2 cellular contexts compared by ENCODE assay signal in the genomic region with DNA sequence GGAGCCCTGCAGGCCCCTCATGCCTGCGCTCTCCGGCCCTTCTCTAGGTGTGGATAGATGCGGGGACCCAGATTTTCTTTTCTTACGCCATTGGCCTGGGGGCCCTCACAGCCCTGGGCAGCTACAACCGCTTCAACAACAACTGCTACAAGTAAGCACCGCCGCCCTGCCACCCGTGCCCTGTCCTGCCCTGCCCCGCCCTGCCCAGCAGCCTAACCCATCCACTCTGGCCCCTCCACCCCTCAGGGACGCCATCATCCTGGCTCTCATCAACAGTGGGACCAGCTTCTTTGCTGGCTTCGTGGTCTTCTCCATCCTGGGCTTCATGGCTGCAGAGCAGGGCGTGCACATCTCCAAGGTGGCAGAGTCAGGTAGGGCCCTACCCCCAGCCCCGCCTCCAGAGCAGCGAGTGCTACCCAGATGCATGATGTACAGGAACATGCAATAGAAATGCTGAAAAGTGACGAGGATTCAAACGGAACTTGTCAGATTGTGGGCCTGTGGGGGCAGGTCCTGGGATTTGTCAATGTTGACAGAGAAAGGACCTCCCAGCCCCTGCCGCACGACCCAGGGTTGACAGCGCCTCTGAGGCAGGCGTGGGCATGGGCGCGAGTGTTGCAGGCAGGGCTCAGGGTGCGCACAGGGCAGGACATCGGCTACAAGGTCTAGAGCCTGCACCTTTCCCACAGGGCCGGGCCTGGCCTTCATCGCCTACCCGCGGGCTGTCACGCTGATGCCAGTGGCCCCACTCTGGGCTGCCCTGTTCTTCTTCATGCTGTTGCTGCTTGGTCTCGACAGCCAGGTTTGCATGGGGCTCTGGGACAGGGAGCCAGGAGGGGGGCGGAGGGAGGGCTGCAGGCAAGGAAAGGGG.
A peak's percentile ranks its signal among the peaks of the same experiment; 100 is the strongest.
TF ChIP-seq lines count a peak whose summit lies in the region.

No MANE protein-coding gene starts in this region.

TF ChIP-seq in HepG2, 621 proteins besides CTCF, POLR2A, EP300 and RAD21 (continues in another document):
- TF ChIP-seq REL (CRISPR knock-in tag; conservative IDR thresholded peaks at IDR 0.05) (no peak), MAFG (CRISPR knock-in tag; IDR thresholded peaks at IDR 0.05) (no peak), SCMH1 (CRISPR knock-in tag; IDR thresholded peaks at IDR 0.05; ENCODE audit: borderline replicate concordance) (no peak), PPARG (CRISPR knock-in tag; conservative IDR thresholded peaks at IDR 0.05) (no peak), SIN3A (IDR thresholded peaks at IDR 0.05; ENCODE audit: borderline replicate concordance, low read depth, low read length) (no peak), RBFOX2 (IDR thresholded peaks at IDR 0.05; ENCODE audit: low read depth, low read length) (peak; percentile 72), SALL2 (CRISPR knock-in tag; IDR thresholded peaks at IDR 0.05) (no peak), ZNF10 (CRISPR knock-in tag; IDR thresholded peaks at IDR 0.05; ENCODE audit: borderline replicate concordance, low read depth) (no peak), SMAD1 (CRISPR knock-in tag; IDR thresholded peaks at IDR 0.05; ENCODE audit: borderline replicate concordance, low read depth) (no peak), AGO2 (optimal IDR thresholded peaks at IDR 0.05; ENCODE audit: low read depth, low read length) (peak; percentile 1), DPF2 (CRISPR knock-in tag; IDR thresholded peaks at IDR 0.05; ENCODE audit: borderline replicate concordance, low read depth) (no peak), ZNF20 (CRISPR knock-in tag; IDR thresholded peaks at IDR 0.05) (no peak), PTBP1 (IDR thresholded peaks at IDR 0.05; ENCODE audit: low read depth, low read length, poor library complexity, severe bottlenecking) (no peak), AGO1 (IDR thresholded peaks at IDR 0.05; ENCODE audit: low read depth, low read length, poor library complexity, severe bottlenecking) (peak; percentile 51)
- TF ChIP-seq, protein P1, sequence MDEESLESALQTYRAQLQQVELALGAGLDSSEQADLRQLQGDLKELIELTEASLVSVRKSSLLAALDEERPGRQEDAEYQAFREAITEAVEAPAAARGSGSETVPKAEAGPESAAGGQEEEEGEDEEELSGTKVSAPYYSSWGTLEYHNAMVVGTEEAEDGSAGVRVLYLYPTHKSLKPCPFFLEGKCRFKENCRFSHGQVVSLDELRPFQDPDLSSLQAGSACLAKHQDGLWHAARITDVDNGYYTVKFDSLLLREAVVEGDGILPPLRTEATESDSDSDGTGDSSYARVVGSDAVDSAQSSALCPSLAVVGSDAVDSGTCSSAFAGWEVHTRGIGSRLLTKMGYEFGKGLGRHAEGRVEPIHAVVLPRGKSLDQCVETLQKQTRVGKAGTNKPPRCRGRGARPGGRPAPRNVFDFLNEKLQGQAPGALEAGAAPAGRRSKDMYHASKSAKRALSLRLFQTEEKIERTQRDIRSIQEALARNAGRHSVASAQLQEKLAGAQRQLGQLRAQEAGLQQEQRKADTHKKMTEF (CRISPR knock-in tag; IDR thresholded peaks at IDR 0.05), result no peak
- TF ChIP-seq, protein P2, sequence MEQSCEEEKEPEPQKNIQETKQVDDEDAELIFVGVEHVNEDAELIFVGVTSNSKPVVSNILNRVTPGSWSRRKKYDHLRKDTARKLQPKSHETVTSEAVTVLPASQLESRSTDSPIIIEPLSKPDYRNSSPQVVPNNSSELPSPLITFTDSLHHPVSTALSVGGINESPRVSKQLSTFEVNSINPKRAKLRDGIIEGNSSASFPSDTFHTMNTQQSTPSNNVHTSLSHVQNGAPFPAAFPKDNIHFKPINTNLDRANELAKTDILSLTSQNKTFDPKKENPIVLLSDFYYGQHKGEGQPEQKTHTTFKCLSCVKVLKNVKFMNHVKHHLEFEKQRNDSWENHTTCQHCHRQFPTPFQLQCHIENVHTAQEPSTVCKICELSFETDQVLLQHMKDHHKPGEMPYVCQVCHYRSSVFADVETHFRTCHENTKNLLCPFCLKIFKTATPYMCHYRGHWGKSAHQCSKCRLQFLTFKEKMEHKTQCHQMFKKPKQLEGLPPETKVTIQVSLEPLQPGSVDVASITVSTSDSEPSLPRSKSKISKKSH (CRISPR knock-in tag; IDR thresholded peaks at IDR 0.05; ENCODE audit: borderline replicate concordance), result no peak
- TF ChIP-seq, protein P3, sequence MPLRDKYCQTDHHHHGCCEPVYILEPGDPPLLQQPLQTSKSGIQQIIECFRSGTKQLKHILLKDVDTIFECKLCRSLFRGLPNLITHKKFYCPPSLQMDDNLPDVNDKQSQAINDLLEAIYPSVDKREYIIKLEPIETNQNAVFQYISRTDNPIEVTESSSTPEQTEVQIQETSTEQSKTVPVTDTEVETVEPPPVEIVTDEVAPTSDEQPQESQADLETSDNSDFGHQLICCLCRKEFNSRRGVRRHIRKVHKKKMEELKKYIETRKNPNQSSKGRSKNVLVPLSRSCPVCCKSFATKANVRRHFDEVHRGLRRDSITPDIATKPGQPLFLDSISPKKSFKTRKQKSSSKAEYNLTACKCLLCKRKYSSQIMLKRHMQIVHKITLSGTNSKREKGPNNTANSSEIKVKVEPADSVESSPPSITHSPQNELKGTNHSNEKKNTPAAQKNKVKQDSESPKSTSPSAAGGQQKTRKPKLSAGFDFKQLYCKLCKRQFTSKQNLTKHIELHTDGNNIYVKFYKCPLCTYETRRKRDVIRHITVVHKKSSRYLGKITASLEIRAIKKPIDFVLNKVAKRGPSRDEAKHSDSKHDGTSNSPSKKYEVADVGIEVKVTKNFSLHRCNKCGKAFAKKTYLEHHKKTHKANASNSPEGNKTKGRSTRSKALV (CRISPR knock-in tag; IDR thresholded peaks at IDR 0.05), result no peak
- TF ChIP-seq, protein P4, sequence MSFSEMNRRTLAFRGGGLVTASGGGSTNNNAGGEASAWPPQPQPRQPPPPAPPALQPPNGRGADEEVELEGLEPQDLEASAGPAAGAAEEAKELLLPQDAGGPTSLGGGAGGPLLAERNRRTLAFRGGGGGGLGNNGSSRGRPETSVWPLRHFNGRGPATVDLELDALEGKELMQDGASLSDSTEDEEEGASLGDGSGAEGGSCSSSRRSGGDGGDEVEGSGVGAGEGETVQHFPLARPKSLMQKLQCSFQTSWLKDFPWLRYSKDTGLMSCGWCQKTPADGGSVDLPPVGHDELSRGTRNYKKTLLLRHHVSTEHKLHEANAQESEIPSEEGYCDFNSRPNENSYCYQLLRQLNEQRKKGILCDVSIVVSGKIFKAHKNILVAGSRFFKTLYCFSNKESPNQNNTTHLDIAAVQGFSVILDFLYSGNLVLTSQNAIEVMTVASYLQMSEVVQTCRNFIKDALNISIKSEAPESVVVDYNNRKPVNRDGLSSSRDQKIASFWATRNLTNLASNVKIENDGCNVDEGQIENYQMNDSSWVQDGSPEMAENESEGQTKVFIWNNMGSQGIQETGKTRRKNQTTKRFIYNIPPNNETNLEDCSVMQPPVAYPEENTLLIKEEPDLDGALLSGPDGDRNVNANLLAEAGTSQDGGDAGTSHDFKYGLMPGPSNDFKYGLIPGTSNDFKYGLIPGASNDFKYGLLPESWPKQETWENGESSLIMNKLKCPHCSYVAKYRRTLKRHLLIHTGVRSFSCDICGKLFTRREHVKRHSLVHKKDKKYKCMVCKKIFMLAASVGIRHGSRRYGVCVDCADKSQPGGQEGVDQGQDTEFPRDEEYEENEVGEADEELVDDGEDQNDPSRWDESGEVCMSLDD (CRISPR knock-in tag; IDR thresholded peaks at IDR 0.05; ENCODE audit: borderline replicate concordance), result no peak

TF ChIP-seq in GM23338, 12 proteins besides CTCF, POLR2A, EP300 and RAD21:
- TF ChIP-seq, protein P5, sequence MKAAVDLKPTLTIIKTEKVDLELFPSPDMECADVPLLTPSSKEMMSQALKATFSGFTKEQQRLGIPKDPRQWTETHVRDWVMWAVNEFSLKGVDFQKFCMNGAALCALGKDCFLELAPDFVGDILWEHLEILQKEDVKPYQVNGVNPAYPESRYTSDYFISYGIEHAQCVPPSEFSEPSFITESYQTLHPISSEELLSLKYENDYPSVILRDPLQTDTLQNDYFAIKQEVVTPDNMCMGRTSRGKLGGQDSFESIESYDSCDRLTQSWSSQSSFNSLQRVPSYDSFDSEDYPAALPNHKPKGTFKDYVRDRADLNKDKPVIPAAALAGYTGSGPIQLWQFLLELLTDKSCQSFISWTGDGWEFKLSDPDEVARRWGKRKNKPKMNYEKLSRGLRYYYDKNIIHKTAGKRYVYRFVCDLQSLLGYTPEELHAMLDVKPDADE (IDR thresholded peaks at IDR 0.05), result no peak
- TF ChIP-seq JUNB (IDR thresholded peaks at IDR 0.05; ENCODE audit: unreplicated experiment) (no peak), ZNF331 (CRISPR knock-in tag; IDR thresholded peaks at IDR 0.05; ENCODE audit: low read depth) (no peak), CREB1 (CRISPR knock-in tag; IDR thresholded peaks at IDR 0.05; ENCODE audit: low read depth) (no peak), NANOG (IDR thresholded peaks at IDR 0.05; ENCODE audit: borderline replicate concordance) (no peak), ZNF114 (CRISPR knock-in tag; IDR thresholded peaks at IDR 0.05) (no peak)
- TF ChIP-seq, protein P6, sequence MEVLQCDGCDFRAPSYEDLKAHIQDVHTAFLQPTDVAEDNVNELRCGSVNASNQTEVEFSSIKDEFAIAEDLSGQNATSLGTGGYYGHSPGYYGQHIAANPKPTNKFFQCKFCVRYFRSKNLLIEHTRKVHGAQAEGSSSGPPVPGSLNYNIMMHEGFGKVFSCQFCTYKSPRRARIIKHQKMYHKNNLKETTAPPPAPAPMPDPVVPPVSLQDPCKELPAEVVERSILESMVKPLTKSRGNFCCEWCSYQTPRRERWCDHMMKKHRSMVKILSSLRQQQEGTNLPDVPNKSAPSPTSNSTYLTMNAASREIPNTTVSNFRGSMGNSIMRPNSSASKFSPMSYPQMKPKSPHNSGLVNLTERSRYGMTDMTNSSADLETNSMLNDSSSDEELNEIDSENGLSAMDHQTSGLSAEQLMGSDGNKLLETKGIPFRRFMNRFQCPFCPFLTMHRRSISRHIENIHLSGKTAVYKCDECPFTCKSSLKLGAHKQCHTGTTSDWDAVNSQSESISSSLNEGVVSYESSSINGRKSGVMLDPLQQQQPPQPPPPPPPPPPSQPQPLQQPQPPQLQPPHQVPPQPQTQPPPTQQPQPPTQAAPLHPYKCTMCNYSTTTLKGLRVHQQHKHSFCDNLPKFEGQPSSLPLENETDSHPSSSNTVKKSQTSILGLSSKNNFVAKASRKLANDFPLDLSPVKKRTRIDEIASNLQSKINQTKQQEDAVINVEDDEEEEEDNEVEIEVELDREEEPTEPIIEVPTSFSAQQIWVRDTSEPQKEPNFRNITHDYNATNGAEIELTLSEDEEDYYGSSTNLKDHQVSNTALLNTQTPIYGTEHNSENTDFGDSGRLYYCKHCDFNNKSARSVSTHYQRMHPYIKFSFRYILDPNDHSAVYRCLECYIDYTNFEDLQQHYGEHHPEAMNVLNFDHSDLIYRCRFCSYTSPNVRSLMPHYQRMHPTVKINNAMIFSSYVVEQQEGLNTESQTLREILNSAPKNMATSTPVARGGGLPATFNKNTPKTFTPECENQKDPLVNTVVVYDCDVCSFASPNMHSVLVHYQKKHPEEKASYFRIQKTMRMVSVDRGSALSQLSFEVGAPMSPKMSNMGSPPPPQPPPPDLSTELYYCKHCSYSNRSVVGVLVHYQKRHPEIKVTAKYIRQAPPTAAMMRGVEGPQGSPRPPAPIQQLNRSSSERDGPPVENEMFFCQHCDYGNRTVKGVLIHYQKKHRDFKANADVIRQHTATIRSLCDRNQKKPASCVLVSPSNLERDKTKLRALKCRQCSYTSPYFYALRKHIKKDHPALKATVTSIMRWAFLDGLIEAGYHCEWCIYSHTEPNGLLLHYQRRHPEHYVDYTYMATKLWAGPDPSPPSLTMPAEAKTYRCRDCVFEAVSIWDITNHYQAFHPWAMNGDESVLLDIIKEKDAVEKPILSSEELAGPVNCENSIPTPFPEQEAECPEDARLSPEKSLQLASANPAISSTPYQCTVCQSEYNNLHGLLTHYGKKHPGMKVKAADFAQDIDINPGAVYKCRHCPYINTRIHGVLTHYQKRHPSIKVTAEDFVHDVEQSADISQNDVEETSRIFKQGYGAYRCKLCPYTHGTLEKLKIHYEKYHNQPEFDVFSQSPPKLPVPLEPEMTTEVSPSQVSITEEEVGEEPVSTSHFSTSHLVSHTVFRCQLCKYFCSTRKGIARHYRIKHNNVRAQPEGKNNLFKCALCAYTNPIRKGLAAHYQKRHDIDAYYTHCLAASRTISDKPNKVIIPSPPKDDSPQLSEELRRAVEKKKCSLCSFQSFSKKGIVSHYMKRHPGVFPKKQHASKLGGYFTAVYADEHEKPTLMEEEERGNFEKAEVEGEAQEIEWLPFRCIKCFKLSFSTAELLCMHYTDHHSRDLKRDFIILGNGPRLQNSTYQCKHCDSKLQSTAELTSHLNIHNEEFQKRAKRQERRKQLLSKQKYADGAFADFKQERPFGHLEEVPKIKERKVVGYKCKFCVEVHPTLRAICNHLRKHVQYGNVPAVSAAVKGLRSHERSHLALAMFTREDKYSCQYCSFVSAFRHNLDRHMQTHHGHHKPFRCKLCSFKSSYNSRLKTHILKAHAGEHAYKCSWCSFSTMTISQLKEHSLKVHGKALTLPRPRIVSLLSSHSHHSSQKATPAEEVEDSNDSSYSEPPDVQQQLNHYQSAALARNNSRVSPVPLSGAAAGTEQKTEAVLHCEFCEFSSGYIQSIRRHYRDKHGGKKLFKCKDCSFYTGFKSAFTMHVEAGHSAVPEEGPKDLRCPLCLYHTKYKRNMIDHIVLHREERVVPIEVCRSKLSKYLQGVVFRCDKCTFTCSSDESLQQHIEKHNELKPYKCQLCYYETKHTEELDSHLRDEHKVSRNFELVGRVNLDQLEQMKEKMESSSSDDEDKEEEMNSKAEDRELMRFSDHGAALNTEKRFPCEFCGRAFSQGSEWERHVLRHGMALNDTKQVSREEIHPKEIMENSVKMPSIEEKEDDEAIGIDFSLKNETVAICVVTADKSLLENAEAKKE (CRISPR knock-in tag; IDR thresholded peaks at IDR 0.05), result no peak
- TF ChIP-seq, protein P7, sequence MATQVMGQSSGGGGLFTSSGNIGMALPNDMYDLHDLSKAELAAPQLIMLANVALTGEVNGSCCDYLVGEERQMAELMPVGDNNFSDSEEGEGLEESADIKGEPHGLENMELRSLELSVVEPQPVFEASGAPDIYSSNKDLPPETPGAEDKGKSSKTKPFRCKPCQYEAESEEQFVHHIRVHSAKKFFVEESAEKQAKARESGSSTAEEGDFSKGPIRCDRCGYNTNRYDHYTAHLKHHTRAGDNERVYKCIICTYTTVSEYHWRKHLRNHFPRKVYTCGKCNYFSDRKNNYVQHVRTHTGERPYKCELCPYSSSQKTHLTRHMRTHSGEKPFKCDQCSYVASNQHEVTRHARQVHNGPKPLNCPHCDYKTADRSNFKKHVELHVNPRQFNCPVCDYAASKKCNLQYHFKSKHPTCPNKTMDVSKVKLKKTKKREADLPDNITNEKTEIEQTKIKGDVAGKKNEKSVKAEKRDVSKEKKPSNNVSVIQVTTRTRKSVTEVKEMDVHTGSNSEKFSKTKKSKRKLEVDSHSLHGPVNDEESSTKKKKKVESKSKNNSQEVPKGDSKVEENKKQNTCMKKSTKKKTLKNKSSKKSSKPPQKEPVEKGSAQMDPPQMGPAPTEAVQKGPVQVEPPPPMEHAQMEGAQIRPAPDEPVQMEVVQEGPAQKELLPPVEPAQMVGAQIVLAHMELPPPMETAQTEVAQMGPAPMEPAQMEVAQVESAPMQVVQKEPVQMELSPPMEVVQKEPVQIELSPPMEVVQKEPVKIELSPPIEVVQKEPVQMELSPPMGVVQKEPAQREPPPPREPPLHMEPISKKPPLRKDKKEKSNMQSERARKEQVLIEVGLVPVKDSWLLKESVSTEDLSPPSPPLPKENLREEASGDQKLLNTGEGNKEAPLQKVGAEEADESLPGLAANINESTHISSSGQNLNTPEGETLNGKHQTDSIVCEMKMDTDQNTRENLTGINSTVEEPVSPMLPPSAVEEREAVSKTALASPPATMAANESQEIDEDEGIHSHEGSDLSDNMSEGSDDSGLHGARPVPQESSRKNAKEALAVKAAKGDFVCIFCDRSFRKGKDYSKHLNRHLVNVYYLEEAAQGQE (IDR thresholded peaks at IDR 0.05; ENCODE audit: unreplicated experiment), result no peak
